ENCODE assay signal across 2 cellular contexts in the genomic region with DNA sequence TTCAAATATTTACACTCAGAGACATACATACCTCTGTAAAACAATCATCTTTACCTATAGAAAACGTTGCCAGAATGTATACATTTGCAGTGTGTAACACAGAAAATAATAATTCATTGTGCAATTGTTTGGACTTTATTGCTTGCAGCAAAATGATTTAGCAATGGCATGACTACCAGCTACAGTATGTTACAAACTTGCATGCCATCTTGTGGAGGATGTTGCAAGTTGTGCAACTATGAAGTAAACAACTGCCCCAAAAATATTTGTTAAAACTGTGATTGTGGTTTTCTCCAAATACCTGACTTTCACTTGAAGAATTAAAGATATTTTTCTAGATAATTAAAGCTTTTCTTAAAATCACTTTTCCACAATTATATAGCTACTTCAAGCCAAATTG.
TF ChIP-seq lines count a peak whose summit lies in the region.

No MANE protein-coding gene starts in this region.

TF ChIP-seq in IMR-90, 13 proteins besides CTCF, POLR2A, EP300 and RAD21:
- TF ChIP-seq BHLHE40 (IDR thresholded peaks at IDR 0.05; ENCODE audit: low read depth, low read length) (no peak), CEBPB (IDR thresholded peaks at IDR 0.05; ENCODE audit: low read depth, low read length) (peak; percentile 96), RFX5 (IDR thresholded peaks at IDR 0.05; ENCODE audit: low read depth, low read length) (no peak), SMC3 (IDR thresholded peaks at IDR 0.05; ENCODE audit: low read depth, low read length) (peak; percentile 52), FOS (IDR thresholded peaks at IDR 0.05; ENCODE audit: low read depth, low read length) (no peak)

TF ChIP-seq in GM12878, 131 proteins besides CTCF, POLR2A, EP300 and RAD21:
- TF ChIP-seq SMC3 (IDR thresholded peaks at IDR 0.05; ENCODE audit: borderline replicate concordance, low read length) (peak; percentile 7; the same call in 1 of the 2 replicates), PKNOX1 (IDR thresholded peaks at IDR 0.05) (no peak), CBFB (IDR thresholded peaks at IDR 0.05; ENCODE audit: low read depth) (no peak), BHLHE40 (IDR thresholded peaks at IDR 0.05; ENCODE audit: borderline replicate concordance in 1 of 2, low read depth in 2 of 2, low read length in 1 of 2) (no peak), TCF12 (IDR thresholded peaks at IDR 0.05; ENCODE audit: low read depth, low read length) (no peak), CEBPZ (IDR thresholded peaks at IDR 0.05; ENCODE audit: low read depth, low read length) (no peak)
